In genomic region chrX:41621236-41621651, GRCh38 we compare ENCODE assay signal across 11 cellular contexts.
DNase-seq lines count a peak whose midpoint lies in the region; ATAC-seq and TF ChIP-seq lines count a peak whose summit lies in the region.
"Had no signal": no experiment of that assay in that cellular context is flagged by ENCODE, and none has a peak within 500 bp of the region (broad histone marks: within the 10 kb centered on the region; RNA-seq: fewer than 3 reads in every experiment).

No MANE protein-coding gene starts in this region.

- no peaks in the 10 kb centered on the region for H3K4me1 Mint-ChIP-seq in Caco-2 (ENCODE audit: low read depth, unreplicated experiment)
- peaks cover 1% of the 10 kb centered on the region for H3K4me1 Mint-ChIP-seq in activated T-cell treated with anti-CD3 and anti-CD28 coated beads, Interleukin-2, amount 50 U/mL, for 24 hours (ENCODE audit: low read depth)

- no peak for TF ChIP-seq CTCF in Caco-2 (IDR thresholded peaks at IDR 0.05; ENCODE audit: insufficient read depth in 1 of 2, low read depth in 1 of 2, low read length in 1 of 2, severe bottlenecking in 1 of 2, unreplicated experiment in 1 of 2)
- no peak for TF ChIP-seq CTCF in NB4 (IDR thresholded peaks at IDR 0.05; ENCODE audit: low read depth, low read length)
- TF ChIP-seq CTCF in coronary artery (IDR thresholded peaks at IDR 0.05): no peak

- POLR2A ChIA-PET in Caco-2 (lab: Charles Lee): no interaction called here

- H2AK5ac ChIP-seq in mesenchymal stem cell (ENCODE audit: low read length, severe bottlenecking): no peak overlapping the region

- no peak overlapping the region for H4K91ac ChIP-seq in mesenchymal stem cell (ENCODE audit: low read length)

- H3K36me3 Mint-ChIP-seq in Caco-2 (ENCODE audit: insufficient read depth, unreplicated experiment): peaks cover 19% of the 10 kb centered on the region
- H3K36me3 Mint-ChIP-seq in activated T-cell treated with anti-CD3 and anti-CD28 coated beads, Interleukin-2, amount 50 U/mL, for 24 hours (ENCODE audit: low read depth): peaks cover 28% of the 10 kb centered on the region

- H2BK12ac ChIP-seq in mesenchymal stem cell (ENCODE audit: low read length in 2 of 2): no peak overlapping the region

- no peak overlapping the region for H3K18ac ChIP-seq in mesenchymal stem cell (ENCODE audit: low read depth in 1 of 2, low read length in 2 of 2)

- H3K27me3 Mint-ChIP-seq in Caco-2 (ENCODE audit: insufficient read depth, unreplicated experiment): no peaks in the 10 kb centered on the region
- peaks cover 10% of the 10 kb centered on the region for H3K27me3 Mint-ChIP-seq in activated T-cell treated with anti-CD3 and anti-CD28 coated beads, Interleukin-2, amount 50 U/mL, for 24 hours

- H3K27ac Mint-ChIP-seq in Caco-2 (ENCODE audit: unreplicated experiment): peak overlapping the region; percentile 87
- no peak overlapping the region for H3K27ac Mint-ChIP-seq in activated T-cell treated with anti-CD3 and anti-CD28 coated beads, Interleukin-2, amount 50 U/mL, for 24 hours

- ATAC-seq in GM21529 (IDR thresholded peaks at IDR 0.05; ENCODE audit: unreplicated experiment): no peak

- no peak overlapping the region for H3K23ac ChIP-seq in mesenchymal stem cell (ENCODE audit: low read length in 2 of 2)

- no peak overlapping the region for H3K14ac ChIP-seq in mesenchymal stem cell (ENCODE audit: low read length in 2 of 2)

- CTCF ChIA-PET in Caco-2 (lab: Charles Lee): no interaction called here

- H3K4ac ChIP-seq in mesenchymal stem cell (ENCODE audit: low read depth in 1 of 2, low read length in 2 of 2): no peak overlapping the region

- no peak overlapping the region for H2BK15ac ChIP-seq in mesenchymal stem cell (ENCODE audit: low read depth, poor library complexity, severe bottlenecking)

- no peak overlapping the region for H2AFZ ChIP-seq in mesenchymal stem cell (ENCODE audit: low read depth, low read length)

- H3K4me1 ChIP-seq in Caco-2 (peaks cover 14% of the 10 kb centered on the region), mesenchymal stem cell (ENCODE audit: control insufficient read depth, insufficient read depth, low read depth, low read length) (no peaks in the 10 kb centered on the region)
- H3K4me1 ChIP-seq: uterus had no signal

- no peak for TF ChIP-seq POLR2A in NB4 (IDR thresholded peaks at IDR 0.05; ENCODE audit: extremely low read depth, insufficient read length)

- H3K9me3 ChIP-seq in Caco-2 (no peaks in the 10 kb centered on the region), mesenchymal stem cell (ENCODE audit: control insufficient read depth, low read length) (no peaks in the 10 kb centered on the region)
- H3K9me3 ChIP-seq: uterus had no signal

- H3K79me1 ChIP-seq in mesenchymal stem cell (replicated peaks; ENCODE audit: low read length, poor library complexity, severe bottlenecking): no peaks in the 10 kb centered on the region

- no peaks in the 10 kb centered on the region for H3K9me3 Mint-ChIP-seq in Caco-2 (ENCODE audit: unreplicated experiment)
- no peaks in the 10 kb centered on the region for H3K9me3 Mint-ChIP-seq in activated T-cell treated with anti-CD3 and anti-CD28 coated beads, Interleukin-2, amount 50 U/mL, for 24 hours

- H3K4me3 ChIP-seq in Caco-2 (ENCODE audit: low read depth, low read length) (no peak overlapping the region), NB4 (ENCODE audit: low read depth, low read length) (no peak overlapping the region), coronary artery (peak overlapping the region; percentile 11), mesenchymal stem cell (ENCODE audit: insufficient read depth in 1 of 2, low read depth in 1 of 2, low read length in 2 of 2) (no peak overlapping the region)
- H3K4me3 ChIP-seq: uterus had no signal

- H3K36me3 ChIP-seq in Caco-2 (ENCODE audit: control insufficient read depth, insufficient read depth, low read length) (no peaks in the 10 kb centered on the region), mesenchymal stem cell (ENCODE audit: control insufficient read depth in 1 of 2, insufficient read depth in 2 of 2, low read depth in 1 of 2, low read length in 2 of 2) (peaks cover 10 to 17% of the 10 kb centered on the region in 2 experiments)
- H3K36me3 ChIP-seq: uterus had no signal

- intact Hi-C loops in Caco-2 (cut with micrococcal nuclease; ENCODE audit: unreplicated experiment): no loop called here

- DNase-seq in Caco-2: peak; percentile 68 to 77
- peak; percentile 0 for DNase-seq in NB4 (ENCODE audit: low read depth)
- no peak for DNase-seq in coronary artery (ENCODE audit: low spot score)
- peak; percentile 86 for DNase-seq in mesenchymal stem cell
- DNase-seq in midbrain (lab: John Stamatoyannopoulos, UW): no peak
- no peak for DNase-seq in stimulated activated naive CD4-positive, alpha-beta T cell (lab: John Stamatoyannopoulos, UW)
- DNase-seq in activated T-cell treated with anti-CD3 and anti-CD28 coated beads, Interleukin-2, amount 50 U/mL, for 24 hours: no peak
- DNase-seq: NCI-H1694, uterus had no signal

- H3K4me2 ChIP-seq in mesenchymal stem cell (ENCODE audit: low read length, poor library complexity, severe bottlenecking): peak overlapping the region; percentile 23

- H2BK120ac ChIP-seq in mesenchymal stem cell (ENCODE audit: low read depth, low read length): no peak overlapping the region

- H4K8ac ChIP-seq in mesenchymal stem cell (ENCODE audit: low read length): no peak overlapping the region

- H3K27ac ChIP-seq in coronary artery (peak overlapping the region; percentile 35 to 63), mesenchymal stem cell (ENCODE audit: low read length, poor library complexity, severe bottlenecking) (peak overlapping the region; percentile 93)
- H3K27ac ChIP-seq: epithelial cell of prostate, uterus had no signal

- H2BK5ac ChIP-seq in mesenchymal stem cell (ENCODE audit: low read depth, low read length, poor library complexity, severe bottlenecking): no peak overlapping the region

- BruUV-seq in Caco-2 (replicated peaks; lab: Mats Ljungman, UMichigan): no TSS peak

- no peaks in the 10 kb centered on the region for H3K27me3 ChIP-seq in Caco-2 (replicated peaks; ENCODE audit: control insufficient read depth, insufficient read depth, low read length)
- H3K27me3 ChIP-seq in mesenchymal stem cell (ENCODE audit: control insufficient read depth in 1 of 2, insufficient read depth in 1 of 2, low read length in 2 of 2): peaks cover 0 to 3% of the 10 kb centered on the region in 2 experiments
- H3K27me3 ChIP-seq: uterus had no signal

- no peak overlapping the region for H3K9ac ChIP-seq in mesenchymal stem cell (ENCODE audit: low read length)

- H3K4me3 Mint-ChIP-seq in Caco-2 (ENCODE audit: unreplicated experiment): peak overlapping the region; percentile 66
- H3K4me3 Mint-ChIP-seq in activated T-cell treated with anti-CD3 and anti-CD28 coated beads, Interleukin-2, amount 50 U/mL, for 24 hours: no peak overlapping the region

- 19% methylated on average over 3 of the region's 5 CpGs for WGBS in mesenchymal stem cell

Comparison
In these comparisons a context has a peak if more than half of its experiments do, and no peak if none do; other contexts are left out.
1. DNase-seq: peak in Caco-2 (2 of 2), NB4 (single experiment) and mesenchymal stem cell (single experiment); none in coronary artery (single experiment), midbrain (single experiment), stimulated activated naive CD4-positive, alpha-beta T cell (0 of 6) and activated T-cell treated with anti-CD3 and anti-CD28 coated beads, Interleukin-2, amount 50 U/mL, for 24 hours (single experiment).